20 cellular contexts compared by ENCODE assay signal in the genomic region with DNA sequence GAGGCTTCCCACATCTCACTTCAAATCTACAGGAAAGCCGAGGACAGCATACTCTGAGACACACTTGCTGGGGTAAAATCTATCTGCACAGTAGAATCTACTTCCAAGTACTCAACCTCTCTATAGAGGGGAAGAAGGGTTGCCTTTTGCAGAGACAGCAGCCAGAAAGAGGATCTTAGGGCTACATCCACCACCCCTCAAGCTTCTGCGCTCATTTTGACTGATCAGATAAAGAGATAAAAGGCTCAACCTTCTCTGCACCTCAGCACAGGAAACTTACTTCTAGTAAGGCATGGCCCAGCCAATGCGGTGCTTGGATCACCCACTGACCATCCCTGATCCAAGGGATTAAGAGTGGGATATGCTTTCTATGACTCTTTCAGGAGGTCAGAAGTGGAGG. TPM values are rescaled to one million over a fixed set of nuclear protein-coding genes. Genes with fewer than 3 reads are reported as not detected.
DNase-seq lines count a peak whose midpoint lies in the region; ATAC-seq lines count a peak whose summit lies in the region.
"Had no signal": no experiment of that assay in that cellular context is flagged by ENCODE, and none has a peak within 500 bp of the region (broad histone marks: within the 10 kb centered on the region; RNA-seq: fewer than 3 reads in every experiment).

No MANE protein-coding gene starts in this region.

- no peak overlapping the region for H3K27ac Mint-ChIP-seq in activated naive CD4-positive, alpha-beta T cell treated with anti-CD3 and anti-CD28 coated beads, Interleukin-2, amount 50 U/mL, for 72 hours
- peak overlapping the region; percentile 46 for H3K27ac Mint-ChIP-seq in T-helper 1 cell treated with Interleukin-12 subunit alpha and Interleukin-12 subunit beta and Interleukin-4 antibody, amounts not matched to agents 30 μg/mL and 1 μg/mL, for 36 hours
- peak overlapping the region in 6 of 10 donors; percentile 15 to 89 (median 50) for H3K27ac Mint-ChIP-seq in naive thymus-derived CD8-positive, alpha-beta T cell
- H3K27ac Mint-ChIP-seq: activated T-cell treated with anti-CD3 and anti-CD28 coated beads, Interleukin-2, amount 50 U/mL, for 24 hours had no signal

- peak overlapping the region; percentile 12 for H3K4me3 Mint-ChIP-seq in T-helper 1 cell treated with Interleukin-12 subunit alpha and Interleukin-12 subunit beta and Interleukin-4 antibody, amounts not matched to agents 30 μg/mL and 1 μg/mL, for 36 hours
- H3K4me3 Mint-ChIP-seq in naive thymus-derived CD8-positive, alpha-beta T cell, result peak overlapping the region in 5 of 10 donors; percentile 5 to 59 (median 14)
- H3K4me3 Mint-ChIP-seq: activated T-cell treated with anti-CD3 and anti-CD28 coated beads, Interleukin-2, amount 50 U/mL, for 24 hours had no signal

- DNase-seq in NCI-H82 (lab: John Stamatoyannopoulos, UW) (peak; percentile 24), NCI-H82 treated with DMSO at 0.1 percent for 48 hours (lab: John Stamatoyannopoulos, UW; ENCODE audit: unreplicated experiment) (no peak), NCI-H510A (lab: John Stamatoyannopoulos, UW) (no peak)
- no peak for DNase-seq in activated naive CD4-positive, alpha-beta T cell treated with anti-CD3 and anti-CD28 coated beads, Interleukin-2, amount 50 U/mL, for 72 hours (ENCODE audit: low spot score in 2 of 2)
- no peak for DNase-seq in activated naive CD4-positive, alpha-beta T cell treated with Interleukin-2 at 50 U/mL for 16 hours
- DNase-seq in naive thymus-derived CD8-positive, alpha-beta T cell, result peak in 3 of 10 donors; percentile 2 to 32 (median 28)
- DNase-seq: activated T-cell treated with anti-CD3 and anti-CD28 coated beads, Interleukin-2, amount 50 U/mL, for 24 hours; aorta; foreskin fibroblast; GOT3; heart right ventricle; kidney glomerular epithelial cell; mucosa of descending colon; NCI-H1417 treated with DMSO at 0.1 percent for 48 hours; NCI-H2081; NCI-H2227 treated with DMSO at 0.1 percent for 48 hours; stimulated activated CD4-positive, alpha-beta T cell treated with anti-CD3 and anti-CD28 coated beads, Interleukin-2, amount 100 ng/mL, for 48 hours; upper lobe of right lung had no signal

- peaks cover 16% of the 10 kb centered on the region for H3K4me1 Mint-ChIP-seq in T-helper 1 cell treated with Interleukin-12 subunit alpha and Interleukin-12 subunit beta and Interleukin-4 antibody, amounts not matched to agents 30 μg/mL and 1 μg/mL, for 36 hours (ENCODE audit: low read depth)
- peaks cover 5 to 16% (median 13%) of the 10 kb centered on the region in 4 donors for H3K4me1 Mint-ChIP-seq in naive thymus-derived CD8-positive, alpha-beta T cell

- peak; percentile 36 to 37 for ATAC-seq in activated naive CD4-positive, alpha-beta T cell treated with anti-CD3 and anti-CD28 coated beads, Interleukin-2, amount 50 U/mL, for 72 hours
- peak; percentile 60 to 77 for ATAC-seq in naive thymus-derived CD8-positive, alpha-beta T cell
- ATAC-seq in GM21619 (IDR thresholded peaks at IDR 0.05; ENCODE audit: unreplicated experiment), result no peak
- ATAC-seq: heart right ventricle, mucosa of descending colon, upper lobe of right lung had no signal

- H3K27me3 Mint-ChIP-seq in T-helper 1 cell treated with Interleukin-12 subunit alpha and Interleukin-12 subunit beta and Interleukin-4 antibody, amounts not matched to agents 30 μg/mL and 1 μg/mL, for 36 hours (ENCODE audit: low read depth), result peaks cover 22% of the 10 kb centered on the region
- H3K27me3 Mint-ChIP-seq in naive thymus-derived CD8-positive, alpha-beta T cell, result no peaks in the 10 kb centered on the region
- H3K27me3 Mint-ChIP-seq: activated T-cell treated with anti-CD3 and anti-CD28 coated beads, Interleukin-2, amount 50 U/mL, for 24 hours had no signal

- no peaks in the 10 kb centered on the region for H3K36me3 Mint-ChIP-seq in activated naive CD4-positive, alpha-beta T cell treated with anti-CD3 and anti-CD28 coated beads, Interleukin-2, amount 50 U/mL, for 72 hours
- H3K36me3 Mint-ChIP-seq in T-helper 1 cell treated with Interleukin-12 subunit alpha and Interleukin-12 subunit beta and Interleukin-4 antibody, amounts not matched to agents 30 μg/mL and 1 μg/mL, for 36 hours (ENCODE audit: low read depth), result no peaks in the 10 kb centered on the region
- H3K36me3 Mint-ChIP-seq in naive thymus-derived CD8-positive, alpha-beta T cell, result no peaks in the 10 kb centered on the region

- no peaks in the 10 kb centered on the region for H3K9me3 Mint-ChIP-seq in activated naive CD4-positive, alpha-beta T cell treated with anti-CD3 and anti-CD28 coated beads, Interleukin-2, amount 50 U/mL, for 72 hours
- no peaks in the 10 kb centered on the region for H3K9me3 Mint-ChIP-seq in T-helper 1 cell treated with Interleukin-12 subunit alpha and Interleukin-12 subunit beta and Interleukin-4 antibody, amounts not matched to agents 30 μg/mL and 1 μg/mL, for 36 hours
- H3K9me3 Mint-ChIP-seq in naive thymus-derived CD8-positive, alpha-beta T cell, result peaks cover 0 to 4% (median 0%) of the 10 kb centered on the region in 9 donors

- POLR2A ChIA-PET in naive thymus-derived CD8-positive, alpha-beta T cell (lab: Charles Lee), result interaction anchor here (0.5 to 1.4 kb wide), 2 partner anchors 10 to 117 kb away, joined by 3 to 5 read pairs; a partner anchor contains a TSS

RNA-seq across cellular contexts. Expression of a gene that starts 6.9 kb away (rescaled TPM):
- 1 to 10 TPM; 2.3 to 2.5 TPM for total RNA-seq in activated naive CD4-positive, alpha-beta T cell treated with anti-CD3 and anti-CD28 coated beads, Interleukin-2, amount 50 U/mL, for 72 hours
- total RNA-seq in naive thymus-derived CD8-positive, alpha-beta T cell, result 10 to 100 TPM in 1 of 2 experiments, 1 to 10 TPM in 1; 9.6 to 10.9 TPM
- 10 to 100 TPM; 14.2 to 19.4 (median 17.3) TPM for polyA plus RNA-seq in naive thymus-derived CD8-positive, alpha-beta T cell

Comparison
In these comparisons a context has a peak if more than half of its experiments do, and no peak if none do; other contexts are left out.
1. H3K27ac Mint-ChIP-seq: peak in T-helper 1 cell treated with Interleukin-12 subunit alpha and Interleukin-12 subunit beta and Interleukin-4 antibody, amounts not matched to agents 30 μg/mL and 1 μg/mL, for 36 hours (single experiment) and naive thymus-derived CD8-positive, alpha-beta T cell (6 of 10); none in activated naive CD4-positive, alpha-beta T cell treated with anti-CD3 and anti-CD28 coated beads, Interleukin-2, amount 50 U/mL, for 72 hours (0 of 2).